9 cellular contexts compared by ENCODE assay signal in the genomic region with DNA sequence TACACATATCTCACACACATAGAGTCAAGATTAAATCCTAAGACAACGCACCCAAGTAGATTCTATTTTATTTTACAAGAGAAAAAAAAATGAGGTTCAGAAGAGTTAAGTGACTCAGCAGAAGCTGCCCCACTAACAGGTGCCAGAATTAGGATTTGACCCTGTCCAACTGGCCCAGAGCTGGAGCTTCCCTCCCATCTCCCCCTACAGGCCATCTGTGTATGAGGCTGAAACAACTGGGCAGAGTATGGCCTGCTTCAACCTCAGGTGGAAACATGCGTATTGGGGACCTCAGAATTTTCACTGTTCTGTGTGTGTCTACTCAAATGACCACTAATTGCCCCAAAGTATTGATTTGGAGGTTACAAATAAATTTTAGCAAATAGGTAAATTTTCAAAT. TPM values are rescaled to one million over a fixed set of nuclear protein-coding genes. Genes with fewer than 3 reads are reported as not detected.
DNase-seq lines count a peak whose midpoint lies in the region; ATAC-seq and TF ChIP-seq lines count a peak whose summit lies in the region.
"Had no signal": no experiment of that assay in that cellular context is flagged by ENCODE, and none has a peak within 500 bp of the region (broad histone marks: within the 10 kb centered on the region; RNA-seq: fewer than 3 reads in every experiment).

No MANE protein-coding gene starts in this region.

- no peak overlapping the region for H3K23ac ChIP-seq in mesendoderm (ENCODE audit: low read length)

- no peak overlapping the region for H3K56ac ChIP-seq in mesendoderm (ENCODE audit: low read length)

- H4K8ac ChIP-seq in mesendoderm (ENCODE audit: low read depth, low read length), result no peak overlapping the region

- no peak overlapping the region for H3K18ac ChIP-seq in mesendoderm (ENCODE audit: low read length)

- H3K36me3 ChIP-seq in DND-41 (ENCODE audit: insufficient read depth, low read length) (no peaks in the 10 kb centered on the region), brain microvascular endothelial cell (replicated peaks) (no peaks in the 10 kb centered on the region), mesendoderm (ENCODE audit: control insufficient read depth, insufficient read depth, low read length) (no peaks in the 10 kb centered on the region)
- H3K36me3 ChIP-seq: neutrophil had no signal

- H3K27ac ChIP-seq in DND-41 (ENCODE audit: low read length) (no peak overlapping the region), brain microvascular endothelial cell (no peak overlapping the region), mesendoderm (ENCODE audit: low read depth, low read length) (no peak overlapping the region)
- H3K27ac ChIP-seq: neutrophil had no signal

- H3K4me1 ChIP-seq in DND-41 (ENCODE audit: insufficient read depth, low read length) (no peaks in the 10 kb centered on the region), mesendoderm (ENCODE audit: control insufficient read depth, low read depth, low read length) (no peaks in the 10 kb centered on the region)

- H3K79me1 ChIP-seq in mesendoderm (ENCODE audit: low read length), result no peaks in the 10 kb centered on the region

- no peaks in the 10 kb centered on the region for H3K4me1 Mint-ChIP-seq in activated CD4-positive, alpha-beta T cell treated with anti-CD3 and anti-CD28 coated beads, Interleukin-2, amount 10 ng/mL, durations not matched to agents 24 days and 14 days

- H3K4me3 Mint-ChIP-seq in activated CD4-positive, alpha-beta T cell treated with anti-CD3 and anti-CD28 coated beads, Interleukin-2, amount 10 ng/mL, durations not matched to agents 24 days and 14 days, result no peak overlapping the region

- TF ChIP-seq CTCF in DND-41 (IDR thresholded peaks at IDR 0.05; ENCODE audit: borderline replicate concordance, extremely low read depth, low read length, poor library complexity, severe bottlenecking), result peak; percentile 45
- peak; percentile 81 for TF ChIP-seq CTCF in brain microvascular endothelial cell (IDR thresholded peaks at IDR 0.05; ENCODE audit: low read depth, low read length, missing control alignments)

- H3K9ac ChIP-seq in DND-41 (ENCODE audit: low read depth, low read length), result no peak overlapping the region
- no peak overlapping the region for H3K9ac ChIP-seq in mesendoderm (ENCODE audit: low read length)

- no peak overlapping the region for H2BK15ac ChIP-seq in mesendoderm (replicated peaks; ENCODE audit: low read depth)

- intact Hi-C loops in activated CD4-positive, alpha-beta T cell treated with anti-CD3 and anti-CD28 coated beads, Interleukin-2, amount 10 ng/mL, durations not matched to agents 24 days and 14 days (cut with micrococcal nuclease), result no loop called here

- no peak for ATAC-seq in DND-41 (ENCODE audit: insufficient read depth, low read depth)

- no peaks in the 10 kb centered on the region for H4K20me1 ChIP-seq in DND-41 (ENCODE audit: insufficient read depth, low read length)

- H3K27ac Mint-ChIP-seq in activated CD4-positive, alpha-beta T cell treated with anti-CD3 and anti-CD28 coated beads, Interleukin-2, amount 10 ng/mL, durations not matched to agents 24 days and 14 days, result no peak overlapping the region

- H2BK5ac ChIP-seq in mesendoderm (ENCODE audit: low read length), result no peak overlapping the region

- H2AK5ac ChIP-seq in mesendoderm (ENCODE audit: low read length), result no peak overlapping the region

- H3K27me3 ChIP-seq in DND-41 (ENCODE audit: insufficient read depth, low read length, poor library complexity) (no peaks in the 10 kb centered on the region), brain microvascular endothelial cell (replicated peaks) (no peaks in the 10 kb centered on the region), mesendoderm (ENCODE audit: insufficient read depth, low read length, poor library complexity) (no peaks in the 10 kb centered on the region)
- H3K27me3 ChIP-seq: neutrophil had no signal

- no peak overlapping the region for H2AFZ ChIP-seq in DND-41 (ENCODE audit: low read depth, low read length)

- no peak overlapping the region for H4K5ac ChIP-seq in mesendoderm (ENCODE audit: low read length)

- H3K4me3 ChIP-seq in DND-41 (ENCODE audit: low read depth in 1 of 2, low read length in 2 of 2) (no peak overlapping the region), brain microvascular endothelial cell (ENCODE audit: low read depth, low read length) (no peak overlapping the region), mesendoderm (ENCODE audit: low read length) (no peak overlapping the region)

- no peak overlapping the region for H2BK120ac ChIP-seq in mesendoderm (ENCODE audit: low read depth, low read length)

- H3K4me2 ChIP-seq in DND-41 (ENCODE audit: insufficient read depth, low read length), result no peak overlapping the region
- no peak overlapping the region for H3K4me2 ChIP-seq in mesendoderm (ENCODE audit: low read length)

- in situ Hi-C loops in brain microvascular endothelial cell (cut with HindIII; ENCODE audit: low pct_ligation_motif_present, low sequenced_read_pairs), result no loop called here

- DNase-seq in DND-41 (no peak), Kasumi-1 (lab: John Stamatoyannopoulos, UW) (peak; percentile 25 to 28), brain microvascular endothelial cell (no peak), mesendoderm (peak; percentile 35), islet precursor cell (no peak), nucleus accumbens (lab: John Stamatoyannopoulos, UW) (no peak), NCI-H446 treated with DMSO at 0.1 percent for 48 hours (lab: John Stamatoyannopoulos, UW) (no peak)
- DNase-seq in activated CD4-positive, alpha-beta T cell treated with anti-CD3 and anti-CD28 coated beads, Interleukin-2, amount 10 ng/mL, durations not matched to agents 24 days and 14 days, result no peak

- peaks cover 5% of the 10 kb centered on the region for H3K27me3 Mint-ChIP-seq in activated CD4-positive, alpha-beta T cell treated with anti-CD3 and anti-CD28 coated beads, Interleukin-2, amount 10 ng/mL, durations not matched to agents 24 days and 14 days

- no peaks in the 10 kb centered on the region for H3K9me3 ChIP-seq in DND-41 (ENCODE audit: insufficient read depth, low read length, severe bottlenecking)
- H3K9me3 ChIP-seq: neutrophil had no signal

- WGBS in mesendoderm (ENCODE audit: extremely low coverage, insufficient coverage, low lambda C conversion rate), result no CpG with 5 or more reads among the region's 2 CpGs

- H3K36me3 Mint-ChIP-seq in activated CD4-positive, alpha-beta T cell treated with anti-CD3 and anti-CD28 coated beads, Interleukin-2, amount 10 ng/mL, durations not matched to agents 24 days and 14 days (ENCODE audit: low read depth), result no peaks in the 10 kb centered on the region

- no peaks in the 10 kb centered on the region for H3K9me3 Mint-ChIP-seq in activated CD4-positive, alpha-beta T cell treated with anti-CD3 and anti-CD28 coated beads, Interleukin-2, amount 10 ng/mL, durations not matched to agents 24 days and 14 days

- H3K4ac ChIP-seq in mesendoderm (ENCODE audit: low read depth, low read length), result no peak overlapping the region

- no peaks in the 10 kb centered on the region for H3K79me2 ChIP-seq in DND-41 (ENCODE audit: insufficient read depth, low read length)
- no peaks in the 10 kb centered on the region for H3K79me2 ChIP-seq in mesendoderm (ENCODE audit: control insufficient read depth, insufficient read depth, low read length)

RNA-seq across cellular contexts. Expression of gene PSMG1, which starts 29.9 kb away (rescaled TPM):
- polyA plus RNA-seq in mesendoderm (2013, experiment 1 of 2), result 131 TPM
- 129 TPM for polyA plus RNA-seq in mesendoderm (2013, experiment 2 of 2)
- total RNA-seq in activated CD4-positive, alpha-beta T cell treated with anti-CD3 and anti-CD28 coated beads, Interleukin-2, amount 10 ng/mL, durations not matched to agents 24 days and 14 days, result 99.7 and 105 TPM in 2 replicates

Comparison
In these comparisons a context has a peak if more than half of its experiments do, and no peak if none do; other contexts are left out.
1. DNase-seq: peak in Kasumi-1 (2 of 2) and mesendoderm (single experiment); none in DND-41 (single experiment), brain microvascular endothelial cell (single experiment), islet precursor cell (single experiment), nucleus accumbens (0 of 56), activated CD4-positive, alpha-beta T cell treated with anti-CD3 and anti-CD28 coated beads, Interleukin-2, amount 10 ng/mL, durations not matched to agents 24 days and 14 days (single experiment) and NCI-H446 treated with DMSO at 0.1 percent for 48 hours (single experiment).